ENCODE assay signal across 1 cellular context in genomic region chr13:106736941-106737340, GRCh38.
TF ChIP-seq lines count a peak whose summit lies in the region.

No MANE protein-coding gene starts in this region.

TF ChIP-seq in GM23338, 12 proteins besides CTCF, POLR2A, EP300 and RAD21 (continued from another document):
- TF ChIP-seq ZNF462 (CRISPR knock-in tag; IDR thresholded peaks at IDR 0.05) = no peak
- TF ChIP-seq EZH2 (IDR thresholded peaks at IDR 0.05; ENCODE audit: low read depth, unreplicated experiment) = no peak
- no peak for TF ChIP-seq CREB1 (CRISPR knock-in tag; IDR thresholded peaks at IDR 0.05; ENCODE audit: low read depth)
- TF ChIP-seq POLR2AphosphoS5 (IDR thresholded peaks at IDR 0.05; ENCODE audit: low read depth) = no peak
- TF ChIP-seq JUNB (IDR thresholded peaks at IDR 0.05; ENCODE audit: unreplicated experiment) = no peak
